In the genomic region with DNA sequence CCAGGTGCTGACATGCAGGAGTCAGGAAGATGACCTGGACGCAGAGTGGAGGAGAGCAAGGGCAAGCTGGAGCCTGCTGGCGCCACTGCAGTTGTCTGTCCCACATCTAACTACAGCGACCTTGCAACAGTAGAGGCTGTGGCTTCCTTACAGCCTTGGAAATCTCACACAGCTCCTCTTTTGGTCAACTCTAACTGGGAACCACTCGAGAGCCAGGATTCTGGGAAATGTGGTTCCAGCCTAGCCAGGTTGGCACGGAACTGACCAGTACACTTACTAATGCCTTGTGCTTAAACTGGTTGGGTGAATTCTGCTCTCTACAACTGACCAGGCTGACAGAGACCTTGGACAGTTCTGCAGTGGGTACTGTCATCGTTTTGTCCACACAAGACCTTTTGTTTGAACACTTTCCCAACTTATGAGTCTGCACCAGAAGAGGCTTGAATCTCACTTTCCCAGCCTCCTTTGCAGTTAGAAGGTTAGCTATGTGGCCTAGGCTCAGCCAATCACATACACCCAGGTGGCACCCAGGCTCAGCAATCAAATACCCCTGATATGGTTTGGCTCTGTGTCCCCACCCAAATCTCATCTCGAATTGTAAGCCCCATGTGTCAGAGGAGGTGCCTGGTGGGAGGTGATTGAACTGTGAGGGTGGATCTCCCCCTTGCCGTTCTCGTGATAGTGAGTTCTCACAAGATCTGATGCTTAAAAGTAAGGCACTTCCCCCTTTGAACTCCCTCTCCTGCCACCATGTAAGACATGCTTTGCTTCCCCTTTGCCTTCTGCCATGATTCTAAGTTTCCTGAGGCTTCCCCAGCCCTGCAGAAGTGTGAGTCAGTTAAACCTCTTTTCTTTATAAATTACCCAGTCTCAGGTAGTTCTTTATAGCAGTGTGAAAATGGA, we compare ENCODE assay signal across 1 cellular context.
A peak's percentile ranks its signal among the peaks of the same experiment; 100 is the strongest.
TF ChIP-seq lines count a peak whose summit lies in the region.

No MANE protein-coding gene starts in this region.

TF ChIP-seq in HepG2, 621 proteins besides CTCF, POLR2A, EP300 and RAD21 (continued from another document and continues in another):
- TF ChIP-seq ZNF235 (CRISPR knock-in tag; IDR thresholded peaks at IDR 0.05; ENCODE audit: borderline replicate concordance) = no peak; the same call in 1 of the 2 replicates
- TF ChIP-seq TRIM24 (CRISPR knock-in tag; IDR thresholded peaks at IDR 0.05) = no peak
- TF ChIP-seq ZBTB3 (CRISPR knock-in tag; IDR thresholded peaks at IDR 0.05; ENCODE audit: borderline replicate concordance, low read depth) = no peak
- TF ChIP-seq RBFOX2 (IDR thresholded peaks at IDR 0.05; ENCODE audit: low read depth, low read length) = no peak
- TF ChIP-seq ZFP36L2 (CRISPR knock-in tag; IDR thresholded peaks at IDR 0.05) = no peak; the same call in 1 of the 2 replicates
- TF ChIP-seq ZNF724P (CRISPR knock-in tag; IDR thresholded peaks at IDR 0.05; ENCODE audit: borderline replicate concordance) = no peak
- TF ChIP-seq RFXANK (CRISPR knock-in tag; IDR thresholded peaks at IDR 0.05) = peak; percentile 33; the same call in 1 of the 2 replicates
- TF ChIP-seq ZNF557 (CRISPR knock-in tag; IDR thresholded peaks at IDR 0.05) = no peak
- TF ChIP-seq, protein P1, sequence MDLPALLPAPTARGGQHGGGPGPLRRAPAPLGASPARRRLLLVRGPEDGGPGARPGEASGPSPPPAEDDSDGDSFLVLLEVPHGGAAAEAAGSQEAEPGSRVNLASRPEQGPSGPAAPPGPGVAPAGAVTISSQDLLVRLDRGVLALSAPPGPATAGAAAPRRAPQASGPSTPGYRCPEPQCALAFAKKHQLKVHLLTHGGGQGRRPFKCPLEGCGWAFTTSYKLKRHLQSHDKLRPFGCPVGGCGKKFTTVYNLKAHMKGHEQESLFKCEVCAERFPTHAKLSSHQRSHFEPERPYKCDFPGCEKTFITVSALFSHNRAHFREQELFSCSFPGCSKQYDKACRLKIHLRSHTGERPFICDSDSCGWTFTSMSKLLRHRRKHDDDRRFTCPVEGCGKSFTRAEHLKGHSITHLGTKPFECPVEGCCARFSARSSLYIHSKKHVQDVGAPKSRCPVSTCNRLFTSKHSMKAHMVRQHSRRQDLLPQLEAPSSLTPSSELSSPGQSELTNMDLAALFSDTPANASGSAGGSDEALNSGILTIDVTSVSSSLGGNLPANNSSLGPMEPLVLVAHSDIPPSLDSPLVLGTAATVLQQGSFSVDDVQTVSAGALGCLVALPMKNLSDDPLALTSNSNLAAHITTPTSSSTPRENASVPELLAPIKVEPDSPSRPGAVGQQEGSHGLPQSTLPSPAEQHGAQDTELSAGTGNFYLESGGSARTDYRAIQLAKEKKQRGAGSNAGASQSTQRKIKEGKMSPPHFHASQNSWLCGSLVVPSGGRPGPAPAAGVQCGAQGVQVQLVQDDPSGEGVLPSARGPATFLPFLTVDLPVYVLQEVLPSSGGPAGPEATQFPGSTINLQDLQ (CRISPR knock-in tag; IDR thresholded peaks at IDR 0.05) = peak; percentile 74; the same call in 1 of the 2 replicates
- TF ChIP-seq ZNF256 (CRISPR knock-in tag; conservative IDR thresholded peaks at IDR 0.05) = 0 out of 2 replicates have a peak, but pooled peaks have one; percentile 24
- no peak for TF ChIP-seq YEATS4 (CRISPR knock-in tag; IDR thresholded peaks at IDR 0.05; ENCODE audit: borderline replicate concordance)
- no peak for TF ChIP-seq ZNF234 (CRISPR knock-in tag; conservative IDR thresholded peaks at IDR 0.05)
- no peak for TF ChIP-seq NKX3-1 (CRISPR knock-in tag; IDR thresholded peaks at IDR 0.05)
- TF ChIP-seq THYN1 (CRISPR knock-in tag; IDR thresholded peaks at IDR 0.05; ENCODE audit: borderline replicate concordance, low read depth) = no peak
- TF ChIP-seq CEBPG (CRISPR knock-in tag; IDR thresholded peaks at IDR 0.05) = no peak
- no peak for TF ChIP-seq ZFP1 (CRISPR knock-in tag; IDR thresholded peaks at IDR 0.05)
- TF ChIP-seq ELF4 (CRISPR knock-in tag; IDR thresholded peaks at IDR 0.05; ENCODE audit: borderline replicate concordance) = no peak
- TF ChIP-seq, protein P2, sequence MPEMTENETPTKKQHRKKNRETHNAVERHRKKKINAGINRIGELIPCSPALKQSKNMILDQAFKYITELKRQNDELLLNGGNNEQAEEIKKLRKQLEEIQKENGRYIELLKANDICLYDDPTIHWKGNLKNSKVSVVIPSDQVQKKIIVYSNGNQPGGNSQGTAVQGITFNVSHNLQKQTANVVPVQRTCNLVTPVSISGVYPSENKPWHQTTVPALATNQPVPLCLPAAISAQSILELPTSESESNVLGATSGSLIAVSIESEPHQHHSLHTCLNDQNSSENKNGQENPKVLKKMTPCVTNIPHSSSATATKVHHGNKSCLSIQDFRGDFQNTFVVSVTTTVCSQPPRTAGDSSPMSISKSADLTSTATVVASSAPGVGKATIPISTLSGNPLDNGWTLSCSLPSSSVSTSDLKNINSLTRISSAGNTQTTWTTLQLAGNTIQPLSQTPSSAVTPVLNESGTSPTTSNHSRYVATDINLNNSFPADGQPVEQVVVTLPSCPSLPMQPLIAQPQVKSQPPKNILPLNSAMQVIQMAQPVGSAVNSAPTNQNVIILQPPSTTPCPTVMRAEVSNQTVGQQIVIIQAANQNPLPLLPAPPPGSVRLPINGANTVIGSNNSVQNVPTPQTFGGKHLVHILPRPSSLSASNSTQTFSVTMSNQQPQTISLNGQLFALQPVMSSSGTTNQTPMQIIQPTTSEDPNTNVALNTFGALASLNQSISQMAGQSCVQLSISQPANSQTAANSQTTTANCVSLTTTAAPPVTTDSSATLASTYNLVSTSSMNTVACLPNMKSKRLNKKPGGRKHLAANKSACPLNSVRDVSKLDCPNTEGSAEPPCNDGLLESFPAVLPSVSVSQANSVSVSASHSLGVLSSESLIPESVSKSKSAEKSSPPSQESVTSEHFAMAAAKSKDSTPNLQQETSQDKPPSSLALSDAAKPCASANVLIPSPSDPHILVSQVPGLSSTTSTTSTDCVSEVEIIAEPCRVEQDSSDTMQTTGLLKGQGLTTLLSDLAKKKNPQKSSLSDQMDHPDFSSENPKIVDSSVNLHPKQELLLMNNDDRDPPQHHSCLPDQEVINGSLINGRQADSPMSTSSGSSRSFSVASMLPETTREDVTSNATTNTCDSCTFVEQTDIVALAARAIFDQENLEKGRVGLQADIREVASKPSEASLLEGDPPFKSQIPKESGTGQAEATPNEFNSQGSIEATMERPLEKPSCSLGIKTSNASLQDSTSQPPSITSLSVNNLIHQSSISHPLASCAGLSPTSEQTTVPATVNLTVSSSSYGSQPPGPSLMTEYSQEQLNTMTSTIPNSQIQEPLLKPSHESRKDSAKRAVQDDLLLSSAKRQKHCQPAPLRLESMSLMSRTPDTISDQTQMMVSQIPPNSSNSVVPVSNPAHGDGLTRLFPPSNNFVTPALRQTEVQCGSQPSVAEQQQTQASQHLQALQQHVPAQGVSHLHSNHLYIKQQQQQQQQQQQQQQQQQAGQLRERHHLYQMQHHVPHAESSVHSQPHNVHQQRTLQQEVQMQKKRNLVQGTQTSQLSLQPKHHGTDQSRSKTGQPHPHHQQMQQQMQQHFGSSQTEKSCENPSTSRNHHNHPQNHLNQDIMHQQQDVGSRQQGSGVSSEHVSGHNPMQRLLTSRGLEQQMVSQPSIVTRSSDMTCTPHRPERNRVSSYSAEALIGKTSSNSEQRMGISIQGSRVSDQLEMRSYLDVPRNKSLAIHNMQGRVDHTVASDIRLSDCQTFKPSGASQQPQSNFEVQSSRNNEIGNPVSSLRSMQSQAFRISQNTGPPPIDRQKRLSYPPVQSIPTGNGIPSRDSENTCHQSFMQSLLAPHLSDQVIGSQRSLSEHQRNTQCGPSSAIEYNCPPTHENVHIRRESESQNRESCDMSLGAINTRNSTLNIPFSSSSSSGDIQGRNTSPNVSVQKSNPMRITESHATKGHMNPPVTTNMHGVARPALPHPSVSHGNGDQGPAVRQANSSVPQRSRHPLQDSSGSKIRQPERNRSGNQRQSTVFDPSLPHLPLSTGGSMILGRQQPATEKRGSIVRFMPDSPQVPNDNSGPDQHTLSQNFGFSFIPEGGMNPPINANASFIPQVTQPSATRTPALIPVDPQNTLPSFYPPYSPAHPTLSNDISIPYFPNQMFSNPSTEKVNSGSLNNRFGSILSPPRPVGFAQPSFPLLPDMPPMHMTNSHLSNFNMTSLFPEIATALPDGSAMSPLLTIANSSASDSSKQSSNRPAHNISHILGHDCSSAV (CRISPR knock-in tag; IDR thresholded peaks at IDR 0.05; ENCODE audit: borderline replicate concordance) = no peak
- TF ChIP-seq ZNF883 (CRISPR knock-in tag; IDR thresholded peaks at IDR 0.05; ENCODE audit: not compliant biosample characterization) = peak; percentile 71
- TF ChIP-seq ZNF629 (CRISPR knock-in tag; conservative IDR thresholded peaks at IDR 0.05) = no peak
- no peak for TF ChIP-seq RARG (CRISPR knock-in tag; IDR thresholded peaks at IDR 0.05; ENCODE audit: low read depth)
- 0 out of 2 replicates have a peak, but pooled peaks have one; percentile 72 for TF ChIP-seq ZNF337 (CRISPR knock-in tag; IDR thresholded peaks at IDR 0.05; ENCODE audit: borderline replicate concordance, low read depth)
- TF ChIP-seq NR2F1 (CRISPR knock-in tag; IDR thresholded peaks at IDR 0.05) = no peak
- TF ChIP-seq, protein P3, sequence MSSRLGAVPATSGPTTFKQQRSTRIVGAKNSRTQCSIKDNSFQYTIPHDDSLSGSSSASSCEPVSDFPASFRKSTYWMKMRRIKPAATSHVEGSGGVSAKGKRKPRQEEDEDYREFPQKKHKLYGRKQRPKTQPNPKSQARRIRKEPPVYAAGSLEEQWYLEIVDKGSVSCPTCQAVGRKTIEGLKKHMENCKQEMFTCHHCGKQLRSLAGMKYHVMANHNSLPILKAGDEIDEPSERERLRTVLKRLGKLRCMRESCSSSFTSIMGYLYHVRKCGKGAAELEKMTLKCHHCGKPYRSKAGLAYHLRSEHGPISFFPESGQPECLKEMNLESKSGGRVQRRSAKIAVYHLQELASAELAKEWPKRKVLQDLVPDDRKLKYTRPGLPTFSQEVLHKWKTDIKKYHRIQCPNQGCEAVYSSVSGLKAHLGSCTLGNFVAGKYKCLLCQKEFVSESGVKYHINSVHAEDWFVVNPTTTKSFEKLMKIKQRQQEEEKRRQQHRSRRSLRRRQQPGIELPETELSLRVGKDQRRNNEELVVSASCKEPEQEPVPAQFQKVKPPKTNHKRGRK (CRISPR knock-in tag; IDR thresholded peaks at IDR 0.05) = no peak
- TF ChIP-seq, protein P4, sequence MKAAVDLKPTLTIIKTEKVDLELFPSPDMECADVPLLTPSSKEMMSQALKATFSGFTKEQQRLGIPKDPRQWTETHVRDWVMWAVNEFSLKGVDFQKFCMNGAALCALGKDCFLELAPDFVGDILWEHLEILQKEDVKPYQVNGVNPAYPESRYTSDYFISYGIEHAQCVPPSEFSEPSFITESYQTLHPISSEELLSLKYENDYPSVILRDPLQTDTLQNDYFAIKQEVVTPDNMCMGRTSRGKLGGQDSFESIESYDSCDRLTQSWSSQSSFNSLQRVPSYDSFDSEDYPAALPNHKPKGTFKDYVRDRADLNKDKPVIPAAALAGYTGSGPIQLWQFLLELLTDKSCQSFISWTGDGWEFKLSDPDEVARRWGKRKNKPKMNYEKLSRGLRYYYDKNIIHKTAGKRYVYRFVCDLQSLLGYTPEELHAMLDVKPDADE (CRISPR knock-in tag; IDR thresholded peaks at IDR 0.05) = no peak
- TF ChIP-seq ESRRA (CRISPR knock-in tag; IDR thresholded peaks at IDR 0.05; ENCODE audit: low read depth) = no peak
- TF ChIP-seq ZSCAN20 (CRISPR knock-in tag; IDR thresholded peaks at IDR 0.05; ENCODE audit: borderline replicate concordance) = no peak
- TF ChIP-seq, protein P5, sequence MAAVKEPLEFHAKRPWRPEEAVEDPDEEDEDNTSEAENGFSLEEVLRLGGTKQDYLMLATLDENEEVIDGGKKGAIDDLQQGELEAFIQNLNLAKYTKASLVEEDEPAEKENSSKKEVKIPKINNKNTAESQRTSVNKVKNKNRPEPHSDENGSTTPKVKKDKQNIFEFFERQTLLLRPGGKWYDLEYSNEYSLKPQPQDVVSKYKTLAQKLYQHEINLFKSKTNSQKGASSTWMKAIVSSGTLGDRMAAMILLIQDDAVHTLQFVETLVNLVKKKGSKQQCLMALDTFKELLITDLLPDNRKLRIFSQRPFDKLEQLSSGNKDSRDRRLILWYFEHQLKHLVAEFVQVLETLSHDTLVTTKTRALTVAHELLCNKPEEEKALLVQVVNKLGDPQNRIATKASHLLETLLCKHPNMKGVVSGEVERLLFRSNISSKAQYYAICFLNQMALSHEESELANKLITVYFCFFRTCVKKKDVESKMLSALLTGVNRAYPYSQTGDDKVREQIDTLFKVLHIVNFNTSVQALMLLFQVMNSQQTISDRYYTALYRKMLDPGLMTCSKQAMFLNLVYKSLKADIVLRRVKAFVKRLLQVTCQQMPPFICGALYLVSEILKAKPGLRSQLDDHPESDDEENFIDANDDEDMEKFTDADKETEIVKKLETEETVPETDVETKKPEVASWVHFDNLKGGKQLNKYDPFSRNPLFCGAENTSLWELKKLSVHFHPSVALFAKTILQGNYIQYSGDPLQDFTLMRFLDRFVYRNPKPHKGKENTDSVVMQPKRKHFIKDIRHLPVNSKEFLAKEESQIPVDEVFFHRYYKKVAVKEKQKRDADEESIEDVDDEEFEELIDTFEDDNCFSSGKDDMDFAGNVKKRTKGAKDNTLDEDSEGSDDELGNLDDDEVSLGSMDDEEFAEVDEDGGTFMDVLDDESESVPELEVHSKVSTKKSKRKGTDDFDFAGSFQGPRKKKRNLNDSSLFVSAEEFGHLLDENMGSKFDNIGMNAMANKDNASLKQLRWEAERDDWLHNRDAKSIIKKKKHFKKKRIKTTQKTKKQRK (IDR thresholded peaks at IDR 0.05; ENCODE audit: low read length) = no peak
- no peak for TF ChIP-seq ZNF850 (CRISPR knock-in tag; conservative IDR thresholded peaks at IDR 0.05)
- TF ChIP-seq HDAC6 (IDR thresholded peaks at IDR 0.05; ENCODE audit: low read depth, low read length) = no peak
- TF ChIP-seq ZNF124 (CRISPR knock-in tag; IDR thresholded peaks at IDR 0.05) = no peak
- TF ChIP-seq ZNF678 (CRISPR knock-in tag; IDR thresholded peaks at IDR 0.05) = no peak
- TF ChIP-seq KDM5A (IDR thresholded peaks at IDR 0.05; ENCODE audit: borderline replicate concordance, low read length) = no peak
- no peak for TF ChIP-seq RBAK (CRISPR knock-in tag; IDR thresholded peaks at IDR 0.05)
- TF ChIP-seq, protein P6, sequence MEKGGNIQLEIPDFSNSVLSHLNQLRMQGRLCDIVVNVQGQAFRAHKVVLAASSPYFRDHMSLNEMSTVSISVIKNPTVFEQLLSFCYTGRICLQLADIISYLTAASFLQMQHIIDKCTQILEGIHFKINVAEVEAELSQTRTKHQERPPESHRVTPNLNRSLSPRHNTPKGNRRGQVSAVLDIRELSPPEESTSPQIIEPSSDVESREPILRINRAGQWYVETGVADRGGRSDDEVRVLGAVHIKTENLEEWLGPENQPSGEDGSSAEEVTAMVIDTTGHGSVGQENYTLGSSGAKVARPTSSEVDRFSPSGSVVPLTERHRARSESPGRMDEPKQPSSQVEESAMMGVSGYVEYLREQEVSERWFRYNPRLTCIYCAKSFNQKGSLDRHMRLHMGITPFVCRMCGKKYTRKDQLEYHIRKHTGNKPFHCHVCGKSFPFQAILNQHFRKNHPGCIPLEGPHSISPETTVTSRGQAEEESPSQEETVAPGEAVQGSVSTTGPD (CRISPR knock-in tag; IDR thresholded peaks at IDR 0.05) = no peak
- TF ChIP-seq NFKB2 (CRISPR knock-in tag; IDR thresholded peaks at IDR 0.05; ENCODE audit: borderline replicate concordance) = peak; percentile 47; the same call in 1 of the 2 replicates
- no peak for TF ChIP-seq REL (CRISPR knock-in tag; conservative IDR thresholded peaks at IDR 0.05)
